ENCODE assay signal across 1 cellular context in the genomic region with DNA sequence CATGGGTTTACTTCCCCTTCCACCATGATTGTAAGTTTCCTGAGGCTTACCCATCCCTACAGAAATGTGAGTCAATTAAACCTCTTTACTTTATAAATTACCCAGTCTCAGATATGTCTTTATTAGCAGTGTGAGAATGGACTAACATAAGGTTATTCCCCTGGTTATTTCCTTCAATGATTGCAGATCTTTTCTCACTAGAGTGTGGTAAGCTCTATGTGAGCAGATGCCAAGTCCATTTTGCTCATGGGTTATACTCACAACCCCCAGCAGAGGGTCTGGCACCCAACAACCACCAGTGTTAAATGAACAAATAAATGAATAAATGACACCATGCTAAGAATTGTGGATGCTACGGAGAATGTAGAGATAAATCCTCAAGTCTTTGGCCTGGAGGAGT.
TF ChIP-seq lines count a peak whose summit lies in the region.

No MANE protein-coding gene starts in this region.

TF ChIP-seq in IMR-90, 13 proteins besides CTCF, POLR2A, EP300 and RAD21:
- TF ChIP-seq, protein P1, sequence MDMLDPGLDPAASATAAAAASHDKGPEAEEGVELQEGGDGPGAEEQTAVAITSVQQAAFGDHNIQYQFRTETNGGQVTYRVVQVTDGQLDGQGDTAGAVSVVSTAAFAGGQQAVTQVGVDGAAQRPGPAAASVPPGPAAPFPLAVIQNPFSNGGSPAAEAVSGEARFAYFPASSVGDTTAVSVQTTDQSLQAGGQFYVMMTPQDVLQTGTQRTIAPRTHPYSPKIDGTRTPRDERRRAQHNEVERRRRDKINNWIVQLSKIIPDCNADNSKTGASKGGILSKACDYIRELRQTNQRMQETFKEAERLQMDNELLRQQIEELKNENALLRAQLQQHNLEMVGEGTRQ (IDR thresholded peaks at IDR 0.05; ENCODE audit: low read depth, low read length) = no peak
- TF ChIP-seq RCOR1 (IDR thresholded peaks at IDR 0.05; ENCODE audit: insufficient replicate concordance, low read length) = no peak
- no peak for TF ChIP-seq CEBPB (IDR thresholded peaks at IDR 0.05; ENCODE audit: low read depth, low read length)
- TF ChIP-seq MAZ (IDR thresholded peaks at IDR 0.05; ENCODE audit: borderline replicate concordance, low read depth, low read length) = no peak
- TF ChIP-seq MAFK (IDR thresholded peaks at IDR 0.05; ENCODE audit: low read depth, low read length) = no peak
- TF ChIP-seq CHD1 (IDR thresholded peaks at IDR 0.05; ENCODE audit: low read depth, low read length) = no peak
- TF ChIP-seq BHLHE40 (IDR thresholded peaks at IDR 0.05; ENCODE audit: low read depth, low read length) = no peak
- no peak for TF ChIP-seq MXI1 (IDR thresholded peaks at IDR 0.05; ENCODE audit: borderline replicate concordance, low read depth, low read length)
- no peak for TF ChIP-seq FOS (IDR thresholded peaks at IDR 0.05; ENCODE audit: low read depth, low read length)
